Comparison of ENCODE assay signal across 14 cellular contexts in the genomic region with DNA sequence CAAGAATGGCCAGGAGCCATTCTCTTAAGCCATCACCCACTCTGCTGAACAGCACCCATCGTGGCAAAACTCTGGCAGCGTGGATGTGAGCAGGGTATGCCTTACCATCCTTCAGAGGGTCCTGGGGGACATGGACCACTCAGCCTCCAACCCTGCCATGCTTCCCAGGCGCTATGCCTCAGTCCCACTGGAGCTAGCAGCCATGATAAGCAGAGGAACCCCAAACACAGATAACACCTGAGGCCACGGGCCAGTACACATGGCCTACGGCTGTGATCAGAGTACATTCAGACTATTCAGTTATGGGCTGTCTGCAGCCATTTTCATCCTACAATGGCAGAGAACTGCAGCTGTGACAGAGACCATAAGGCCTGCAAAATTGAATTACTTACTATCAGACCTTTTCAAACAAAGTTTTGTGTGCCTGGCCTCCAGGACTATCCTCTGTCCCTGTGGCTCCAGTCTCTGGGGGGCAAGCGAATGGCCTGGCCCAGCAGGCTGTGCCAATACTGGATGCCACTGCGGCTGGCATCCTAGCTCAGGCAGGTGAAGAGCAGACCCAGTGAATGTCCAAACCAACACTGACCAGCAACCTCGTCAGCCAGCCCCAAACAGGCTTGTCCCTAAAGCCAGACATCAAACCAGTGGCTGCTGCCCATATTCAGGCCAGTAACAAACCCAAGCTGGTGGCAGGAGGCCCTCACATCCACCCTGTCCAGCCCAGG.
"Had no signal": no experiment of that assay in that cellular context is flagged by ENCODE, and none has a peak within 500 bp of the region (broad histone marks: within the 10 kb centered on the region; RNA-seq: fewer than 3 reads in every experiment).

No MANE protein-coding gene starts in this region.

- H3K4me1 Mint-ChIP-seq: activated naive CD4-positive, alpha-beta T cell treated with anti-CD3 and anti-CD28 coated beads, Interleukin-2, amount 50 U/mL, for 24 hours had no signal

- H3K9me3 ChIP-seq: breast epithelium, esophagus muscularis mucosa, suprapubic skin had no signal

- H3K27me3 ChIP-seq: breast epithelium, esophagus muscularis mucosa, suprapubic skin had no signal

- H3K9me3 Mint-ChIP-seq: activated naive CD4-positive, alpha-beta T cell treated with anti-CD3 and anti-CD28 coated beads, Interleukin-2, amount 50 U/mL, for 24 hours; T-helper 2 cell treated with Interferon-gamma antibody and Interleukin-4, amounts not matched to agents 5 μg/mL and 100 μg/mL, for 36 hours had no signal

- H3K36me3 ChIP-seq: breast epithelium, esophagus muscularis mucosa, suprapubic skin had no signal

- H3K4me1 ChIP-seq: breast epithelium had no signal

- ATAC-seq: left lobe of liver; naive thymus-derived CD4-positive, alpha-beta T cell had no signal

- H3K27ac Mint-ChIP-seq: activated naive CD4-positive, alpha-beta T cell treated with anti-CD3 and anti-CD28 coated beads, Interleukin-2, amount 50 U/mL, for 24 hours; dendritic cell treated with granulocyte-macrophage colony-stimulating factor and Interleukin-4, amounts not matched to agents 40 ng/mL and 50 ng/mL, for 4 days; naive thymus-derived CD4-positive, alpha-beta T cell; stimulated activated naive CD8-positive, alpha-beta T cell treated with anti-CD3 and anti-CD28 coated beads, Interleukin-15, Interleukin-2, amounts not matched to agents 100 ng/mL and 50 ng/mL, for 24 hours; T-helper 2 cell treated with Interferon-gamma antibody and Interleukin-4, amounts not matched to agents 5 μg/mL and 100 μg/mL, for 36 hours had no signal

- H3K27ac ChIP-seq: breast epithelium, esophagus muscularis mucosa, suprapubic skin had no signal

- DNase-seq: activated CD4-positive, alpha-beta T cell treated with anti-CD3 and anti-CD28 coated beads, Interleukin-2, amount 50 U/mL, for 4 hours; activated gamma-delta T cell; effector CD8-positive, alpha-beta T cell; hippocampal formation; naive thymus-derived CD4-positive, alpha-beta T cell had no signal

- H3K36me3 Mint-ChIP-seq: activated naive CD4-positive, alpha-beta T cell treated with anti-CD3 and anti-CD28 coated beads, Interleukin-2, amount 50 U/mL, for 24 hours; type B pancreatic cell had no signal

- H3K4me3 ChIP-seq: breast epithelium, esophagus muscularis mucosa, suprapubic skin had no signal

- H3K27me3 Mint-ChIP-seq: activated naive CD4-positive, alpha-beta T cell treated with anti-CD3 and anti-CD28 coated beads, Interleukin-2, amount 50 U/mL, for 24 hours had no signal

- H3K4me3 Mint-ChIP-seq: activated naive CD4-positive, alpha-beta T cell treated with anti-CD3 and anti-CD28 coated beads, Interleukin-2, amount 50 U/mL, for 24 hours; dendritic cell treated with granulocyte-macrophage colony-stimulating factor and Interleukin-4, amounts not matched to agents 40 ng/mL and 50 ng/mL, for 4 days; naive thymus-derived CD4-positive, alpha-beta T cell; stimulated activated naive CD8-positive, alpha-beta T cell treated with anti-CD3 and anti-CD28 coated beads, Interleukin-15, Interleukin-2, amounts not matched to agents 100 ng/mL and 50 ng/mL, for 24 hours; T-helper 2 cell treated with Interferon-gamma antibody and Interleukin-4, amounts not matched to agents 5 μg/mL and 100 μg/mL, for 36 hours; type B pancreatic cell had no signal
